Comparison of ENCODE assay signal across 16 cellular contexts in genomic region chr13:33205224-33205623, GRCh38.
DNase-seq lines count a peak whose midpoint lies in the region; ATAC-seq and TF ChIP-seq lines count a peak whose summit lies in the region.
"Had no signal": no experiment of that assay in that cellular context is flagged by ENCODE, and none has a peak within 500 bp of the region (broad histone marks: within the 10 kb centered on the region; RNA-seq: fewer than 3 reads in every experiment).

No MANE protein-coding gene starts in this region.

- WGBS in heart right ventricle, 2 donors: 25 to 42% methylated on average over 4 of the region's 4 CpGs
- 51 to 56% (median 55%) methylated on average over 4 of the region's 4 CpGs for WGBS in ovary, 3 donors
- whole genome bisulfite sequencing in urinary bladder: 15% methylated on average over 4 of the region's 4 CpGs

- H3K27ac ChIP-seq in heart right ventricle (peak overlapping the region; percentile 54 to 87 (median 80)), duodenal mucosa (ENCODE audit: low read depth, low read length) (peak overlapping the region; percentile 36), ovary (no peak overlapping the region), urinary bladder (ENCODE audit: low read depth) (no peak overlapping the region)

- peak overlapping the region in 9 of 10 donors; percentile 21 to 54 (median 44) for H3K4me3 ChIP-seq in heart right ventricle
- no peak overlapping the region for H3K4me3 ChIP-seq in duodenal mucosa (ENCODE audit: low read depth in 1 of 2, low read length in 2 of 2)
- H3K4me3 ChIP-seq in ovary: peak overlapping the region; percentile 27
- H3K4me3 ChIP-seq in urinary bladder (ENCODE audit: low read depth, low read length): peak overlapping the region; percentile 34

- intact Hi-C loops in heart right ventricle (cut with DNase I) (loop anchor here in 1 of 10 donors (10.0 kb wide), 1 partner anchor 190 kb away; the partner anchor contains the start of gene KL), left ventricle myocardium superior (cut with micrococcal nuclease) (no loop called here), ovary (cut with DNase I) (no loop called here)

- TF ChIP-seq EP300 in ovary (IDR thresholded peaks at IDR 0.05): no peak

- H3K27me3 ChIP-seq in heart right ventricle (no peaks in the 10 kb centered on the region), duodenal mucosa (ENCODE audit: control insufficient read depth in 1 of 2, insufficient read depth in 2 of 2, low read length in 2 of 2) (no peaks in the 10 kb centered on the region), ovary (no peaks in the 10 kb centered on the region)

- no peak for TF ChIP-seq POLR2A in ovary (IDR thresholded peaks at IDR 0.05)

- peak in 2 of 8 donors; percentile 13 to 17 for ATAC-seq in heart right ventricle
- no peak for ATAC-seq in left ventricle myocardium superior
- ATAC-seq: natural killer cell treated with Interleukin-12 subunit alpha and Interleukin-12 subunit beta and Interleukin-15 and Interleukin-18, amount 100 ng/mL, for 72 hours; stimulated activated memory B cell treated with anti-CD40 and anti-IgM and Interleukin-4, amounts not matched to agents 10 μg/mL and 1 μg/mL and 100 μg/mL, for 72 hours had no signal

- H3K9ac ChIP-seq in duodenal mucosa (ENCODE audit: low read depth in 1 of 2, low read length in 2 of 2): peak overlapping the region in 1 of 2 donors; percentile 7

- no peaks in the 10 kb centered on the region for H3K9me3 ChIP-seq in heart right ventricle
- no peaks in the 10 kb centered on the region for H3K9me3 ChIP-seq in duodenal mucosa (ENCODE audit: control insufficient read depth in 1 of 2, low read length in 2 of 2)
- no peaks in the 10 kb centered on the region for H3K9me3 ChIP-seq in ovary

- H3K36me3 ChIP-seq in heart right ventricle: no peaks in the 10 kb centered on the region
- no peaks in the 10 kb centered on the region for H3K36me3 ChIP-seq in duodenal mucosa (ENCODE audit: control insufficient read depth in 1 of 2, insufficient read depth in 2 of 2, low read length in 2 of 2)
- no peaks in the 10 kb centered on the region for H3K36me3 ChIP-seq in ovary
- H3K36me3 ChIP-seq in urinary bladder (ENCODE audit: insufficient read depth): no peaks in the 10 kb centered on the region

- DNase-seq in heart right ventricle (no peak), left ventricle myocardium superior (no peak), ovary (no peak), iPS-NIHi11 (ENCODE audit: low spot score) (no peak), Ammon's horn (ENCODE audit: low spot score) (no peak)
- DNase-seq in activated CD4-positive, alpha-beta T cell treated with anti-CD3 and anti-CD28 coated beads for 48 hours: no peak
- DNase-seq: activated CD4-positive, CD25-positive, alpha-beta regulatory T cell; cortex of kidney; DMS79; hypothalamus; MV-4-11; NCI-H526 treated with DMSO at 0.1 percent for 48 hours had no signal

- no peak for TF ChIP-seq CTCF in heart right ventricle (IDR thresholded peaks at IDR 0.05)
- no peak for TF ChIP-seq CTCF in ovary (IDR thresholded peaks at IDR 0.05)

- peaks cover 27 to 90% (median 73%) of the 10 kb centered on the region in 9 donors for H3K4me1 ChIP-seq in heart right ventricle
- peaks cover 30 to 40% of the 10 kb centered on the region in 2 donors for H3K4me1 ChIP-seq in duodenal mucosa (ENCODE audit: control insufficient read depth in 1 of 2, insufficient read depth in 2 of 2, low read length in 2 of 2)
- H3K4me1 ChIP-seq in ovary (ENCODE audit: insufficient read depth): peaks cover 10% of the 10 kb centered on the region
- H3K4me1 ChIP-seq in urinary bladder (ENCODE audit: insufficient read depth): no peaks in the 10 kb centered on the region

Comparison
In these comparisons a context has a peak if more than half of its experiments do, and no peak if none do; other contexts are left out.
1. H3K27ac ChIP-seq: peak in heart right ventricle (10 of 10) and duodenal mucosa (single experiment); none in ovary (0 of 2) and urinary bladder (single experiment).
2. H3K4me3 ChIP-seq: peak in heart right ventricle (9 of 10), ovary (single experiment) and urinary bladder (single experiment); none in duodenal mucosa (0 of 2).